ENCODE assay signal across 35 cellular contexts in genomic region chr13:98409281-98409680, GRCh38.
"Had no signal": no experiment of that assay in that cellular context is flagged by ENCODE, and none has a peak within 500 bp of the region (broad histone marks: within the 10 kb centered on the region; RNA-seq: fewer than 3 reads in every experiment).

No MANE protein-coding gene starts in this region.

- H3K27me3 ChIP-seq: adrenal gland, body of pancreas, brain microvascular endothelial cell, breast epithelium had no signal

- DNase-seq: activated B cell treated with CpG ODN at 0.5 μM for 24 hours; activated CD4-positive, alpha-beta memory T cell treated with anti-CD3 and anti-CD28 coated beads for 36 hours; activated CD4-positive, alpha-beta T cell treated with anti-CD3 and anti-CD28 coated beads for 4 hours; activated CD4-positive, alpha-beta T cell treated with anti-CD3 and anti-CD28 coated beads, Interleukin-2, amount 10 ng/mL, durations not matched to agents 24 days and 14 days; activated CD4-positive, alpha-beta T cell treated with anti-CD3 and anti-CD28 coated beads, Interleukin-2, amount 50 U/mL, for 1 hour; activated CD4-positive, alpha-beta T cell treated with anti-CD3 and anti-CD28 coated beads, Interleukin-2, amount 50 U/mL, for 4 hours; activated CD4-positive, CD25-positive, alpha-beta regulatory T cell treated with anti-CD3 and anti-CD28 coated beads, Interleukin-2, amount 50 U/mL, for 72 hours; activated CD8-positive, alpha-beta memory T cell treated with anti-CD3 and anti-CD28 coated beads, Interleukin-2, amount 50 U/mL, for 4 hours; activated CD8-positive, alpha-beta T cell treated with anti-CD3 and anti-CD28 coated beads for 36 hours; activated effector memory CD4-positive, alpha-beta T cell treated with anti-CD3 and anti-CD28 coated beads, Interleukin-2, amount 50 U/mL, for 16 hours; activated gamma-delta T cell treated with Interleukin-2 at 50 U/mL for 16 hours; activated naive CD4-positive, alpha-beta T cell; activated naive CD4-positive, alpha-beta T cell treated with anti-CD3 and anti-CD28 coated beads for 36 hours; activated naive CD4-positive, alpha-beta T cell treated with anti-CD3 and anti-CD28 coated beads, Interleukin-2, amount 50 U/mL, for 16 hours; activated naive CD8-positive, alpha-beta T cell treated with anti-CD3 and anti-CD28 coated beads for 36 hours; activated T-cell treated with anti-CD3 and anti-CD28 coated beads for 4 hours; activated T-cell treated with anti-CD3 and anti-CD28 coated beads, Interleukin-2, amount 50 U/mL, for 1 hour; activated T-cell treated with anti-CD3 and anti-CD28 coated beads, Interleukin-2, amount 50 U/mL, for 4 hours; activated T-cell treated with anti-CD3 and anti-CD28 coated beads, Interleukin-2, amount 50 U/mL, for 72 hours; adrenal gland; amniotic stem cell; aorta; body of pancreas; brain microvascular endothelial cell; central memory CD4-positive, alpha-beta T cell; T-helper 1 cell; T-helper 2 cell; T-helper 9 cell had no signal

- H3K27ac ChIP-seq: adrenal gland, body of pancreas, brain microvascular endothelial cell, breast epithelium, VCaP had no signal

- H3K4me3 ChIP-seq: adrenal gland, body of pancreas, breast epithelium had no signal

- H3K9me3 Mint-ChIP-seq: activated B cell treated with CpG ODN at 0.5 μM for 24 hours; activated CD4-positive, alpha-beta memory T cell treated with anti-CD3 and anti-CD28 coated beads for 36 hours; activated CD4-positive, alpha-beta T cell treated with anti-CD3 and anti-CD28 coated beads, Interleukin-2, amount 10 ng/mL, durations not matched to agents 24 days and 14 days; activated CD8-positive, alpha-beta T cell treated with anti-CD3 and anti-CD28 coated beads for 36 hours; activated naive CD4-positive, alpha-beta T cell treated with anti-CD3 and anti-CD28 coated beads for 36 hours; activated naive CD4-positive, alpha-beta T cell treated with anti-CD3 and anti-CD28 coated beads, Interleukin-2, amount 50 U/mL, for 72 hours; activated naive CD8-positive, alpha-beta T cell treated with anti-CD3 and anti-CD28 coated beads for 36 hours; activated T-cell treated with anti-CD3 and anti-CD28 coated beads, Interleukin-2, amount 50 U/mL, for 4 hours; activated T-cell treated with anti-CD3 and anti-CD28 coated beads, Interleukin-2, amount 50 U/mL, for 72 hours; activated T-helper 1 cell treated with anti-CD3 and anti-CD28 coated beads, Interleukin-12 subunit alpha, Interleukin-12 subunit beta, Interleukin-2, Interleukin-4 antibody, amounts not matched to agents 30 ng/mL and 10 ng/mL and 1 ng/mL, durations not matched to agents 14 hours and 24 hours and 36 hours; activated T-helper 17 cell treated with anti-CD3 and anti-CD28 coated beads, Interleukin-2, amount 50 U/mL, for 72 hours; T-helper 1 cell treated with Interleukin-12 subunit alpha and Interleukin-12 subunit beta and Interleukin-4 antibody, amounts not matched to agents 30 μg/mL and 1 μg/mL, for 36 hours; T-helper 2 cell treated with Interferon-gamma antibody and Interleukin-4, amounts not matched to agents 5 μg/mL and 100 μg/mL, for 36 hours had no signal

- H3K27ac Mint-ChIP-seq: activated B cell treated with CpG ODN at 0.5 μM for 24 hours; activated CD4-positive, alpha-beta memory T cell treated with anti-CD3 and anti-CD28 coated beads for 36 hours; activated CD4-positive, alpha-beta T cell treated with anti-CD3 and anti-CD28 coated beads, Interleukin-2, amount 10 ng/mL, durations not matched to agents 24 days and 14 days; activated CD8-positive, alpha-beta T cell treated with anti-CD3 and anti-CD28 coated beads for 36 hours; activated naive CD4-positive, alpha-beta T cell treated with anti-CD3 and anti-CD28 coated beads for 36 hours; activated naive CD8-positive, alpha-beta T cell treated with anti-CD3 and anti-CD28 coated beads for 36 hours; activated T-cell treated with anti-CD3 and anti-CD28 coated beads, Interleukin-2, amount 50 U/mL, for 72 hours; activated T-helper 1 cell treated with anti-CD3 and anti-CD28 coated beads, Interleukin-12 subunit alpha, Interleukin-12 subunit beta, Interleukin-2, Interleukin-4 antibody, amounts not matched to agents 30 ng/mL and 10 ng/mL and 1 ng/mL, durations not matched to agents 14 hours and 24 hours and 36 hours; activated T-helper 17 cell treated with anti-CD3 and anti-CD28 coated beads, Interleukin-2, amount 50 U/mL, for 72 hours; T-helper 1 cell treated with Interleukin-12 subunit alpha and Interleukin-12 subunit beta and Interleukin-4 antibody, amounts not matched to agents 30 μg/mL and 1 μg/mL, for 36 hours; T-helper 2 cell treated with Interferon-gamma antibody and Interleukin-4, amounts not matched to agents 5 μg/mL and 100 μg/mL, for 36 hours had no signal

- H3K4me3 Mint-ChIP-seq: activated B cell treated with CpG ODN at 0.5 μM for 24 hours; activated CD4-positive, alpha-beta memory T cell treated with anti-CD3 and anti-CD28 coated beads for 36 hours; activated CD4-positive, alpha-beta T cell treated with anti-CD3 and anti-CD28 coated beads, Interleukin-2, amount 10 ng/mL, durations not matched to agents 24 days and 14 days; activated CD8-positive, alpha-beta T cell treated with anti-CD3 and anti-CD28 coated beads for 36 hours; activated naive CD4-positive, alpha-beta T cell treated with anti-CD3 and anti-CD28 coated beads for 36 hours; activated naive CD8-positive, alpha-beta T cell treated with anti-CD3 and anti-CD28 coated beads for 36 hours; activated T-cell treated with anti-CD3 and anti-CD28 coated beads, Interleukin-2, amount 50 U/mL, for 4 hours; activated T-cell treated with anti-CD3 and anti-CD28 coated beads, Interleukin-2, amount 50 U/mL, for 72 hours; activated T-helper 1 cell treated with anti-CD3 and anti-CD28 coated beads, Interleukin-12 subunit alpha, Interleukin-12 subunit beta, Interleukin-2, Interleukin-4 antibody, amounts not matched to agents 30 ng/mL and 10 ng/mL and 1 ng/mL, durations not matched to agents 14 hours and 24 hours and 36 hours; activated T-helper 17 cell treated with anti-CD3 and anti-CD28 coated beads, Interleukin-2, amount 50 U/mL, for 72 hours; T-helper 1 cell treated with Interleukin-12 subunit alpha and Interleukin-12 subunit beta and Interleukin-4 antibody, amounts not matched to agents 30 μg/mL and 1 μg/mL, for 36 hours; T-helper 2 cell treated with Interferon-gamma antibody and Interleukin-4, amounts not matched to agents 5 μg/mL and 100 μg/mL, for 36 hours had no signal

- H3K4me1 ChIP-seq: adrenal gland, breast epithelium had no signal

- H3K9me3 ChIP-seq: adrenal gland, body of pancreas, breast epithelium had no signal

- ATAC-seq: activated CD8-positive, alpha-beta T cell treated with anti-CD3 and anti-CD28 coated beads for 36 hours; activated naive CD4-positive, alpha-beta T cell treated with anti-CD3 and anti-CD28 coated beads, Interleukin-2, amount 50 U/mL, for 72 hours; activated T-cell treated with anti-CD3 and anti-CD28 coated beads, Interleukin-2, amount 50 U/mL, for 4 hours; activated T-cell treated with anti-CD3 and anti-CD28 coated beads, Interleukin-2, amount 50 U/mL, for 72 hours; activated T-helper 17 cell treated with anti-CD3 and anti-CD28 coated beads, Interleukin-2, amount 50 U/mL, for 72 hours; body of pancreas had no signal

- H3K36me3 Mint-ChIP-seq: activated CD4-positive, alpha-beta memory T cell treated with anti-CD3 and anti-CD28 coated beads for 36 hours; activated naive CD4-positive, alpha-beta T cell treated with anti-CD3 and anti-CD28 coated beads, Interleukin-2, amount 50 U/mL, for 72 hours; activated naive CD8-positive, alpha-beta T cell treated with anti-CD3 and anti-CD28 coated beads for 36 hours had no signal

- H3K36me3 ChIP-seq: adrenal gland, breast epithelium had no signal
